30 cellular contexts compared by ENCODE assay signal in genomic region chr21:33155005-33155404, GRCh38.
"Had no signal": no experiment of that assay in that cellular context is flagged by ENCODE, and none has a peak within 500 bp of the region (broad histone marks: within the 10 kb centered on the region; RNA-seq: fewer than 3 reads in every experiment).

No MANE protein-coding gene starts in this region.

- H3K36me3 Mint-ChIP-seq: neural progenitor cell; stimulated activated effector memory CD8-positive, alpha-beta T cell treated with anti-CD3 and anti-CD28 coated beads, Interleukin-12 subunit alpha, Interleukin-12 subunit beta, amount 100 ng/mL, for 72 hours; type B pancreatic cell had no signal

- FAIRE-seq: small intestine had no signal

- H3K4me2 ChIP-seq: neural progenitor cell had no signal

- H3K4me3 Mint-ChIP-seq: naive thymus-derived CD8-positive, alpha-beta T cell; natural killer cell treated with Interleukin-12 subunit alpha and Interleukin-12 subunit beta and Interleukin-15 and Interleukin-18, amount 100 ng/mL, for 72 hours; nephron progenitor cell; neural progenitor cell; stimulated activated effector memory CD8-positive, alpha-beta T cell treated with anti-CD3 and anti-CD28 coated beads, Interleukin-12 subunit alpha, Interleukin-12 subunit beta, amount 100 ng/mL, for 72 hours; stimulated activated naive CD8-positive, alpha-beta T cell treated with anti-CD3 and anti-CD28 coated beads, Interleukin-15, amount 100 ng/mL, for 72 hours; type B pancreatic cell had no signal

- H3K4me1 ChIP-seq: neural progenitor cell, parathyroid adenoma, psoas muscle, right lobe of liver, sigmoid colon, suprapubic skin, testis, tibial artery, transverse colon, upper lobe of right lung, uterus had no signal

- H3K4me1 Mint-ChIP-seq: stimulated activated effector memory CD8-positive, alpha-beta T cell treated with anti-CD3 and anti-CD28 coated beads, Interleukin-12 subunit alpha, Interleukin-12 subunit beta, amount 100 ng/mL, for 72 hours had no signal

- H3K79me2 ChIP-seq: parathyroid adenoma had no signal

- H3K27me3 ChIP-seq: neural progenitor cell, ovary, right lobe of liver, testis, uterus had no signal

- H3K4me3 ChIP-seq: neural progenitor cell, ovary, psoas muscle, right lobe of liver, sigmoid colon, suprapubic skin, testis, tibial artery, transverse colon, upper lobe of right lung, uterus had no signal

- DNase-seq: naive thymus-derived CD8-positive, alpha-beta T cell; nephron progenitor cell; occipital lobe; ovary; posterior cingulate gyrus; psoas muscle; right cardiac atrium; right lobe of liver; sigmoid colon; small intestine; stimulated activated CD4-positive, alpha-beta T cell treated with anti-CD3 and anti-CD28 coated beads, Interleukin-15, amount 100 ng/mL, for 24 hours; stimulated activated CD4-positive, alpha-beta T cell treated with anti-CD3 and anti-CD28 coated beads, Interleukin-2, amount 100 ng/mL, for 24 hours; stimulated activated CD4-positive, alpha-beta T cell treated with anti-CD3 and anti-CD28 coated beads, Interleukin-2, amount 100 ng/mL, for 48 hours; stimulated activated CD4-positive, alpha-beta T cell treated with anti-CD3 and anti-CD28 coated beads, Interleukin-4, amount 100 ng/mL, for 24 hours; stimulated activated naive CD4-positive, alpha-beta T cell; stimulated activated naive CD8-positive, alpha-beta T cell treated with anti-CD3 and anti-CD28 coated beads, Interleukin-15, amount 100 ng/mL, for 72 hours; stimulated activated naive CD8-positive, alpha-beta T cell treated with anti-CD3 and anti-CD28 coated beads, Interleukin-15, Interleukin-2, amounts not matched to agents 100 U/mL and 50 U/mL, for 24 hours; substantia nigra; testis; tibial artery; transverse colon; upper lobe of right lung; uterus had no signal

- H3K27ac Mint-ChIP-seq: naive thymus-derived CD8-positive, alpha-beta T cell; natural killer cell treated with Interleukin-12 subunit alpha and Interleukin-12 subunit beta and Interleukin-15 and Interleukin-18, amount 100 ng/mL, for 72 hours; nephron progenitor cell; neural progenitor cell; progenitor cell of endocrine pancreas; stimulated activated effector memory CD8-positive, alpha-beta T cell treated with anti-CD3 and anti-CD28 coated beads, Interleukin-12 subunit alpha, Interleukin-12 subunit beta, amount 100 ng/mL, for 72 hours; stimulated activated naive CD8-positive, alpha-beta T cell treated with anti-CD3 and anti-CD28 coated beads, Interleukin-15, amount 100 ng/mL, for 72 hours; type B pancreatic cell had no signal

- H2AFZ ChIP-seq: neural progenitor cell, parathyroid adenoma had no signal

- H3K36me3 ChIP-seq: neural progenitor cell, ovary, right lobe of liver, sigmoid colon, suprapubic skin, tibial artery, transverse colon, upper lobe of right lung, uterus had no signal

- ATAC-seq: naive thymus-derived CD8-positive, alpha-beta T cell; natural killer cell treated with Interleukin-12 subunit alpha and Interleukin-12 subunit beta and Interleukin-15 and Interleukin-18, amount 100 ng/mL, for 72 hours; psoas muscle; right cardiac atrium; right lobe of liver; stimulated activated effector memory CD8-positive, alpha-beta T cell treated with anti-CD3 and anti-CD28 coated beads, Interleukin-12 subunit alpha, Interleukin-12 subunit beta, amount 100 ng/mL, for 72 hours; stimulated activated naive CD8-positive, alpha-beta T cell treated with anti-CD3 and anti-CD28 coated beads, Interleukin-15, amount 100 ng/mL, for 72 hours; stimulated activated naive CD8-positive, alpha-beta T cell treated with anti-CD3 and anti-CD28 coated beads, Interleukin-15, Interleukin-2, amounts not matched to agents 100 U/mL and 50 U/mL, for 24 hours; upper lobe of right lung had no signal

- H3K27ac ChIP-seq: neural progenitor cell, ovary, parathyroid adenoma, psoas muscle, right lobe of liver, sigmoid colon, suprapubic skin, testis, tibial artery, transverse colon, upper lobe of right lung, uterus had no signal

- H3K9me3 ChIP-seq: suprapubic skin, testis, upper lobe of right lung, uterus had no signal

- H3K9me3 Mint-ChIP-seq: natural killer cell treated with Interleukin-12 subunit alpha and Interleukin-12 subunit beta and Interleukin-15 and Interleukin-18, amount 100 ng/mL, for 72 hours; type B pancreatic cell had no signal

- H3K9ac ChIP-seq: neural progenitor cell, parathyroid adenoma had no signal
